Comparison of ENCODE assay signal across 8 cellular contexts in genomic region chr20:53623454-53624206, GRCh38. TPM values are rescaled to one million over a fixed set of nuclear protein-coding genes. Genes with fewer than 3 reads are reported as not detected.
DNase-seq lines count a peak whose midpoint lies in the region; ATAC-seq and TF ChIP-seq lines count a peak whose summit lies in the region.

No MANE protein-coding gene starts in this region.

- peak overlapping the region; percentile 67 for H3K4me3 Mint-ChIP-seq in activated naive CD4-positive, alpha-beta T cell treated with anti-CD3 and anti-CD28 coated beads, Interleukin-2, amount 10 ng/mL, durations not matched to agents 7 days and 5 days

- H3K36me3 Mint-ChIP-seq in activated naive CD4-positive, alpha-beta T cell treated with anti-CD3 and anti-CD28 coated beads, Interleukin-2, amount 10 ng/mL, durations not matched to agents 7 days and 5 days = peaks cover 3% of the 10 kb centered on the region

- peaks cover 16% of the 10 kb centered on the region for H3F3A ChIP-seq in OCI-LY1 (ENCODE audit: insufficient read depth, low read length)

- H3K79me2 ChIP-seq in OCI-LY1 (ENCODE audit: insufficient read depth, low read length) = no peaks in the 10 kb centered on the region

- peak overlapping the region; percentile 70 for H3K4me2 ChIP-seq in OCI-LY1 (ENCODE audit: low read length)

- peak overlapping the region; percentile 35; the same call in 1 of the 2 replicates for H2AFZ ChIP-seq in OCI-LY1 (ENCODE audit: low read length)
- peak overlapping the region; percentile 94 for H2AFZ ChIP-seq in neuron (ENCODE audit: low read depth, low read length)

- H3K9me3 Mint-ChIP-seq in activated naive CD4-positive, alpha-beta T cell treated with anti-CD3 and anti-CD28 coated beads, Interleukin-2, amount 10 ng/mL, durations not matched to agents 7 days and 5 days = no peaks in the 10 kb centered on the region

- peak overlapping the region; percentile 98 for H3K27ac ChIP-seq in OCI-LY1 (ENCODE audit: low read depth, low read length, poor library complexity, severe bottlenecking)
- H3K27ac ChIP-seq in aorta (ENCODE audit: low read depth in 1 of 2, low read length in 2 of 2) = peak overlapping the region in 1 of 2 donors; percentile 82

- no peaks in the 10 kb centered on the region for H3K27me3 Mint-ChIP-seq in activated naive CD4-positive, alpha-beta T cell treated with anti-CD3 and anti-CD28 coated beads, Interleukin-2, amount 10 ng/mL, durations not matched to agents 7 days and 5 days

- H3K27me3 ChIP-seq in OCI-LY1 (ENCODE audit: insufficient read depth, low read length) (no peaks in the 10 kb centered on the region), neuron (ENCODE audit: insufficient read depth, low read length) (no peaks in the 10 kb centered on the region), aorta (ENCODE audit: control insufficient read depth in 1 of 2, insufficient read depth in 2 of 2, low read length in 1 of 2) (no peaks in the 10 kb centered on the region)

- CTCF ChIA-PET in activated naive CD4-positive, alpha-beta T cell treated with anti-CD3 and anti-CD28 coated beads, Interleukin-2, amount 10 ng/mL, durations not matched to agents 7 days and 5 days (lab: Charles Lee) = interaction anchor here (0.6 to 4.9 kb wide), 4 partner anchors 12 to 38 kb away, joined by 3 to 33 read pairs (median 4); no protein-coding TSS in a partner anchor

- peaks cover 52% of the 10 kb centered on the region for H3K4me1 Mint-ChIP-seq in activated naive CD4-positive, alpha-beta T cell treated with anti-CD3 and anti-CD28 coated beads, Interleukin-2, amount 10 ng/mL, durations not matched to agents 7 days and 5 days

- peaks cover 83% of the 10 kb centered on the region for H3K4me1 ChIP-seq in OCI-LY1 (ENCODE audit: insufficient read depth, low read length, severe bottlenecking)
- H3K4me1 ChIP-seq in neuron (ENCODE audit: insufficient read depth, low read length) = peaks cover 14% of the 10 kb centered on the region
- peaks cover 0 to 4% of the 10 kb centered on the region in 2 donors for H3K4me1 ChIP-seq in aorta (ENCODE audit: control insufficient read depth in 1 of 2, insufficient read depth in 2 of 2, low read length in 2 of 2)

- H3K9ac ChIP-seq in OCI-LY1 (ENCODE audit: low read length) = peak overlapping the region; percentile 62

- H3K36me3 ChIP-seq in OCI-LY1 (ENCODE audit: insufficient read depth, low read length) (no peaks in the 10 kb centered on the region), neuron (ENCODE audit: insufficient read depth, low read length) (no peaks in the 10 kb centered on the region), aorta (ENCODE audit: control insufficient read depth in 1 of 2, insufficient read depth in 2 of 2, low read length in 1 of 2) (no peaks in the 10 kb centered on the region)

- TF ChIP-seq CTCF in OCI-LY1 (IDR thresholded peaks at IDR 0.05; ENCODE audit: low read length) = no peak

- ATAC-seq in HG03108 (IDR thresholded peaks at IDR 0.05; ENCODE audit: unreplicated experiment) = peak; percentile 46
- peak; percentile 87 for ATAC-seq in aorta (ENCODE audit: low FRiP score)

- H3K9me3 ChIP-seq in OCI-LY1 (ENCODE audit: low read length) (no peaks in the 10 kb centered on the region), neuron (ENCODE audit: low read length) (no peaks in the 10 kb centered on the region), aorta (ENCODE audit: control insufficient read depth, low read length) (no peaks in the 10 kb centered on the region)

- H4K20me1 ChIP-seq in OCI-LY1 (ENCODE audit: insufficient read depth, low read length) = no peaks in the 10 kb centered on the region

- peak overlapping the region; percentile 96 for H3K27ac Mint-ChIP-seq in activated naive CD4-positive, alpha-beta T cell treated with anti-CD3 and anti-CD28 coated beads, Interleukin-2, amount 10 ng/mL, durations not matched to agents 7 days and 5 days

- intact Hi-C loops in aorta (cut with DNase I) = no loop called here

- 2% methylated on average over 13 of the region's 13 CpGs for WGBS in aorta, 2 donors

- no peaks in the 10 kb centered on the region for H3K9me2 ChIP-seq in OCI-LY1 (ENCODE audit: low read depth, low read length)

- DNase-seq in NCI-H1105 treated with DMSO at 0.1 percent for 48 hours (lab: John Stamatoyannopoulos, UW) (peak; percentile 51), NCI-H1105 (lab: John Stamatoyannopoulos, UW) (no peak), globus pallidus (ENCODE audit: low spot score) (peak; percentile 70), aorta (peak; percentile 81 to 84)
- DNase-seq in activated naive CD4-positive, alpha-beta T cell treated with anti-CD3 and anti-CD28 coated beads, Interleukin-2, amount 10 ng/mL, durations not matched to agents 7 days and 5 days = peak; percentile 56

- H3K4me3 ChIP-seq in OCI-LY1 (ENCODE audit: low read depth, low read length, poor library complexity, severe bottlenecking) (peak overlapping the region; percentile 44), neuron (ENCODE audit: low read length) (peak overlapping the region; percentile 67), aorta (ENCODE audit: low read length in 2 of 2) (peak overlapping the region; percentile 61 to 67)

RNA-seq across cellular contexts. Expression of gene ZNF217, which starts 30.0 kb away (rescaled TPM):
- 10 to 100 TPM; 26.5 to 30.9 TPM for total RNA-seq in aorta
- 1 to 10 TPM; 3.4 to 4.0 TPM for polyA plus RNA-seq in aorta
